In the genomic region with DNA sequence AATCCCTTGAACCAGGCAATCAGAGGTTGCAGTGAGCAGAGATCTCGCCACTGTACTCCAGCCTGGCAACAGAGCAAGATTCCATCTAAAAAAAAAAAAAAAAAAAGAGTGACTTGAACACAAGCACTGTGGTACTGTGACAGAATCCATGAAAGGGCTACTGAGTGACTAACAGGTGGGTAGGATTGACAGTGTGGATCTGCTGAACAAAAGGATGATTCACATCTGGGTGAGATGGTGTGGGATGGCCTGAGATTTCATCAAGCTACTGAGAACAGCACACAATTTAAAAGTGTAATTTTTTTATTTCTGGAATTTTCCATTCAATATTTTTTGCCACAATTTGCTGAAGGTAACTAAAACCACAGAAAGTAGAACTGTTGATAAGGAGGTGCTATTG, we compare ENCODE assay signal across 15 cellular contexts. TPM values are rescaled to one million over a fixed set of nuclear protein-coding genes. Genes with fewer than 3 reads are reported as not detected.
DNase-seq lines count a peak whose midpoint lies in the region; ATAC-seq and TF ChIP-seq lines count a peak whose summit lies in the region.
"Had no signal": no experiment of that assay in that cellular context is flagged by ENCODE, and none has a peak within 500 bp of the region (broad histone marks: within the 10 kb centered on the region; RNA-seq: fewer than 3 reads in every experiment).

No MANE protein-coding gene starts in this region.

- no peak overlapping the region for H2BK5ac ChIP-seq in mesenchymal stem cell (ENCODE audit: low read depth, low read length, poor library complexity, severe bottlenecking)

- no peak overlapping the region for H3K4ac ChIP-seq in mesenchymal stem cell (ENCODE audit: low read depth in 1 of 2, low read length in 2 of 2)

- no peak overlapping the region for H3K18ac ChIP-seq in mesenchymal stem cell (ENCODE audit: low read depth in 1 of 2, low read length in 2 of 2)

- CTCF ChIA-PET in HCT116 (lab: Charles Lee) = no interaction called here

- H3K27ac ChIP-seq in HCT116 (ENCODE audit: low read depth, low read length) (no peak overlapping the region), mesenchymal stem cell (ENCODE audit: low read length, poor library complexity, severe bottlenecking) (no peak overlapping the region)
- H3K27ac ChIP-seq: brain microvascular endothelial cell, spleen had no signal

- H4K8ac ChIP-seq in mesenchymal stem cell (ENCODE audit: low read length) = no peak overlapping the region

- H3K27ac Mint-ChIP-seq in activated T-helper 1 cell treated with anti-CD3 and anti-CD28 coated beads, Interleukin-12 subunit alpha, Interleukin-12 subunit beta, Interleukin-2, Interleukin-4 antibody, amounts not matched to agents 30 ng/mL and 10 ng/mL and 1 ng/mL, durations not matched to agents 14 hours and 24 hours and 36 hours = peak overlapping the region; percentile 13
- H3K27ac Mint-ChIP-seq: CD8-positive, alpha-beta memory T cell; naive thymus-derived CD4-positive, alpha-beta T cell; T-helper 1 cell treated with Interleukin-12 subunit alpha and Interleukin-12 subunit beta and Interleukin-4 antibody, amounts not matched to agents 30 μg/mL and 1 μg/mL, for 36 hours had no signal

- intact Hi-C loops in HCT116 (cut with micrococcal nuclease) = no loop called here
- intact Hi-C loops in activated T-helper 1 cell treated with anti-CD3 and anti-CD28 coated beads, Interleukin-12 subunit alpha, Interleukin-12 subunit beta, Interleukin-2, Interleukin-4 antibody, amounts not matched to agents 30 ng/mL and 10 ng/mL and 1 ng/mL, durations not matched to agents 14 hours and 24 hours and 36 hours (cut with micrococcal nuclease) = loop anchor here (1.0 kb wide), 2 partner anchors 13 to 142 kb away; a partner anchor contains a TSS

- H2AFZ ChIP-seq in HCT116 (ENCODE audit: low read depth, low read length, poor library complexity, severe bottlenecking) (no peak overlapping the region), mesenchymal stem cell (ENCODE audit: low read depth, low read length) (no peak overlapping the region)

- H2AK5ac ChIP-seq in mesenchymal stem cell (ENCODE audit: low read length, severe bottlenecking) = no peak overlapping the region

- no peak for TF ChIP-seq CTCF in HCT116 (IDR thresholded peaks at IDR 0.05 in 2 of 3, conservative IDR thresholded peaks at IDR 0.05 in 1 of 3; ENCODE audit: borderline replicate concordance in 1 of 3, insufficient read depth in 1 of 3, low read depth in 2 of 3, low read length in 2 of 3)

- no peak overlapping the region for H3K14ac ChIP-seq in mesenchymal stem cell (ENCODE audit: low read length in 2 of 2)

- H4K91ac ChIP-seq in mesenchymal stem cell (ENCODE audit: low read length) = no peak overlapping the region

- TF ChIP-seq POLR2A in HCT116 (IDR thresholded peaks at IDR 0.05; ENCODE audit: borderline replicate concordance, extremely low read depth, insufficient read depth, insufficient read length) = no peak

- H3K79me1 ChIP-seq in mesenchymal stem cell (replicated peaks; ENCODE audit: low read length, poor library complexity, severe bottlenecking) = no peaks in the 10 kb centered on the region

- RAD21 ChIA-PET in HCT116 (lab: Charles Lee; ENCODE audit: low non-redundant PET in 1 of 2, low total read pairs in 2 of 2, uncharacterized antibody in 2 of 2, unreplicated experiment in 2 of 2) = no interaction called here

- peak; percentile 40; the same call in 1 of the 2 replicates for ATAC-seq in HCT116
- ATAC-seq: naive thymus-derived CD4-positive, alpha-beta T cell had no signal

- no peak for TF ChIP-seq RAD21 in HCT116 (IDR thresholded peaks at IDR 0.05; ENCODE audit: low read depth)

- DNase-seq in activated T-cell treated with anti-CD3 and anti-CD28 coated beads for 24 hours (ENCODE audit: low read depth) (peak; percentile 32), activated T-cell treated with anti-CD3 and anti-CD28 coated beads for 4 hours (no peak), HCT116 (ENCODE audit: low read depth, low spot score) (no peak), mesenchymal stem cell (no peak), NCI-H1930 (lab: John Stamatoyannopoulos, UW) (no peak), Kasumi-1 (lab: John Stamatoyannopoulos, UW) (no peak), GDM1 (lab: John Stamatoyannopoulos, UW) (no peak)
- no peak for DNase-seq in activated T-helper 1 cell treated with anti-CD3 and anti-CD28 coated beads, Interleukin-12 subunit alpha, Interleukin-12 subunit beta, Interleukin-2, Interleukin-4 antibody, amounts not matched to agents 30 ng/mL and 10 ng/mL and 1 ng/mL, durations not matched to agents 14 hours and 24 hours and 36 hours (ENCODE audit: low spot score)
- DNase-seq: brain microvascular endothelial cell; CD8-positive, alpha-beta memory T cell; naive thymus-derived CD4-positive, alpha-beta T cell; NCI-H1092 treated with DMSO at 0.1 percent for 48 hours; NCI-H2171 treated with DMSO at 0.1 percent for 48 hours; spleen had no signal

- H3K4me3 ChIP-seq in HCT116 (replicated peaks in 1 of 2; ENCODE audit: low read depth in 1 of 2, low read length in 2 of 2) = no peak overlapping the region
- H3K4me3 ChIP-seq in mesenchymal stem cell (ENCODE audit: insufficient read depth in 1 of 2, low read depth in 1 of 2, low read length in 2 of 2) = no peak overlapping the region
- H3K4me3 ChIP-seq: spleen had no signal

- H3K79me2 ChIP-seq in HCT116 (ENCODE audit: insufficient read depth, low read length) = no peaks in the 10 kb centered on the region

- H3K36me3 ChIP-seq in HCT116 (ENCODE audit: control insufficient read depth in 1 of 2, insufficient read depth in 2 of 2, low read length in 2 of 2) = no peaks in the 10 kb centered on the region
- H3K36me3 ChIP-seq in mesenchymal stem cell (ENCODE audit: control insufficient read depth in 1 of 2, insufficient read depth in 2 of 2, low read depth in 1 of 2, low read length in 2 of 2) = no peaks in the 10 kb centered on the region
- H3K36me3 ChIP-seq: brain microvascular endothelial cell, spleen had no signal

- H3K27me3 ChIP-seq in HCT116 (ENCODE audit: insufficient read depth, low read length) (no peaks in the 10 kb centered on the region), mesenchymal stem cell (ENCODE audit: control insufficient read depth in 1 of 2, insufficient read depth in 1 of 2, low read length in 2 of 2) (no peaks in the 10 kb centered on the region)
- H3K27me3 ChIP-seq: brain microvascular endothelial cell, spleen had no signal

- H3K4me1 ChIP-seq in HCT116 (ENCODE audit: control insufficient read depth in 1 of 2, insufficient read depth in 2 of 2, low read length in 2 of 2) (peaks cover 8 to 9% of the 10 kb centered on the region in 2 experiments; a peak in 3 of 4 replicates), mesenchymal stem cell (ENCODE audit: control insufficient read depth, insufficient read depth, low read depth, low read length) (peaks cover 4% of the 10 kb centered on the region)

- no peak overlapping the region for H2BK12ac ChIP-seq in mesenchymal stem cell (ENCODE audit: low read length in 2 of 2)

- no TSS peak for BruUV-seq in HCT116 (replicated peaks; lab: Mats Ljungman, UMichigan)

- H2BK120ac ChIP-seq in mesenchymal stem cell (ENCODE audit: low read depth, low read length) = no peak overlapping the region

- peaks cover 9% of the 10 kb centered on the region for H3K27me3 Mint-ChIP-seq in activated T-helper 1 cell treated with anti-CD3 and anti-CD28 coated beads, Interleukin-12 subunit alpha, Interleukin-12 subunit beta, Interleukin-2, Interleukin-4 antibody, amounts not matched to agents 30 ng/mL and 10 ng/mL and 1 ng/mL, durations not matched to agents 14 hours and 24 hours and 36 hours (ENCODE audit: insufficient read depth)

- no peak overlapping the region for H3K4me3 Mint-ChIP-seq in activated T-helper 1 cell treated with anti-CD3 and anti-CD28 coated beads, Interleukin-12 subunit alpha, Interleukin-12 subunit beta, Interleukin-2, Interleukin-4 antibody, amounts not matched to agents 30 ng/mL and 10 ng/mL and 1 ng/mL, durations not matched to agents 14 hours and 24 hours and 36 hours
- H3K4me3 Mint-ChIP-seq: CD8-positive, alpha-beta memory T cell; naive thymus-derived CD4-positive, alpha-beta T cell; T-helper 1 cell treated with Interleukin-12 subunit alpha and Interleukin-12 subunit beta and Interleukin-4 antibody, amounts not matched to agents 30 μg/mL and 1 μg/mL, for 36 hours had no signal

- no peaks in the 10 kb centered on the region for H4K20me1 ChIP-seq in HCT116 (ENCODE audit: insufficient read depth)

- H3K23ac ChIP-seq in mesenchymal stem cell (ENCODE audit: low read length in 2 of 2) = no peak overlapping the region

- POLR2A ChIA-PET in HCT116 (lab: Charles Lee) = no interaction called here

- H2BK15ac ChIP-seq in mesenchymal stem cell (ENCODE audit: low read depth, poor library complexity, severe bottlenecking) = no peak overlapping the region

- H3K4me2 ChIP-seq in HCT116 (ENCODE audit: low read length) (no peak overlapping the region), mesenchymal stem cell (ENCODE audit: low read length, poor library complexity, severe bottlenecking) (no peak overlapping the region)

- H3K9me2 ChIP-seq in HCT116 (ENCODE audit: insufficient read depth) = no peaks in the 10 kb centered on the region

- no peaks in the 10 kb centered on the region for H3K9me3 Mint-ChIP-seq in activated T-helper 1 cell treated with anti-CD3 and anti-CD28 coated beads, Interleukin-12 subunit alpha, Interleukin-12 subunit beta, Interleukin-2, Interleukin-4 antibody, amounts not matched to agents 30 ng/mL and 10 ng/mL and 1 ng/mL, durations not matched to agents 14 hours and 24 hours and 36 hours
- H3K9me3 Mint-ChIP-seq: CD8-positive, alpha-beta memory T cell; naive thymus-derived CD4-positive, alpha-beta T cell; T-helper 1 cell treated with Interleukin-12 subunit alpha and Interleukin-12 subunit beta and Interleukin-4 antibody, amounts not matched to agents 30 μg/mL and 1 μg/mL, for 36 hours had no signal

- no peak overlapping the region for H3K9ac ChIP-seq in HCT116 (ENCODE audit: low read length)
- peak overlapping the region; percentile 38 for H3K9ac ChIP-seq in mesenchymal stem cell (ENCODE audit: low read length)

- WGBS in mesenchymal stem cell = no CpG with 5 or more reads among the region's 1 CpG

- H3K9me3 ChIP-seq in HCT116 (ENCODE audit: control insufficient read depth in 1 of 2, insufficient read depth in 1 of 2, low read depth in 1 of 2, low read length in 2 of 2) = no peaks in the 10 kb centered on the region
- no peaks in the 10 kb centered on the region for H3K9me3 ChIP-seq in mesenchymal stem cell (ENCODE audit: control insufficient read depth, low read length)
- H3K9me3 ChIP-seq: spleen had no signal

- H3K4me1 Mint-ChIP-seq in activated T-helper 1 cell treated with anti-CD3 and anti-CD28 coated beads, Interleukin-12 subunit alpha, Interleukin-12 subunit beta, Interleukin-2, Interleukin-4 antibody, amounts not matched to agents 30 ng/mL and 10 ng/mL and 1 ng/mL, durations not matched to agents 14 hours and 24 hours and 36 hours (ENCODE audit: low read depth) = peaks cover 25% of the 10 kb centered on the region
- H3K4me1 Mint-ChIP-seq: CD8-positive, alpha-beta memory T cell had no signal

- no peaks in the 10 kb centered on the region for H3K36me3 Mint-ChIP-seq in activated T-helper 1 cell treated with anti-CD3 and anti-CD28 coated beads, Interleukin-12 subunit alpha, Interleukin-12 subunit beta, Interleukin-2, Interleukin-4 antibody, amounts not matched to agents 30 ng/mL and 10 ng/mL and 1 ng/mL, durations not matched to agents 14 hours and 24 hours and 36 hours (ENCODE audit: low read depth)
- H3K36me3 Mint-ChIP-seq: CD8-positive, alpha-beta memory T cell; naive thymus-derived CD4-positive, alpha-beta T cell had no signal

RNA-seq across cellular contexts. Expression of a gene that starts 13.3 kb away (rescaled TPM):
- 98.0 TPM for total RNA-seq in HCT116 (2021; ENCODE audit: unreplicated experiment)
- polyA plus RNA-seq in HCT116 (2012) = 28.9 and 39.2 TPM in 2 replicates
- 95.8 and 103 TPM in 2 replicates for total RNA-seq in activated T-helper 1 cell treated with anti-CD3 and anti-CD28 coated beads, Interleukin-12 subunit alpha, Interleukin-12 subunit beta, Interleukin-2, Interleukin-4 antibody, amounts not matched to agents 30 ng/mL and 10 ng/mL and 1 ng/mL, durations not matched to agents 14 hours and 24 hours and 36 hours
- polyA plus RNA-seq in mesenchymal stem cell (2013, experiment 1 of 2) = 25.1 TPM
- 24.7 TPM for polyA plus RNA-seq in mesenchymal stem cell (2013, experiment 2 of 2)
